38 cellular contexts compared by ENCODE assay signal in the genomic region with DNA sequence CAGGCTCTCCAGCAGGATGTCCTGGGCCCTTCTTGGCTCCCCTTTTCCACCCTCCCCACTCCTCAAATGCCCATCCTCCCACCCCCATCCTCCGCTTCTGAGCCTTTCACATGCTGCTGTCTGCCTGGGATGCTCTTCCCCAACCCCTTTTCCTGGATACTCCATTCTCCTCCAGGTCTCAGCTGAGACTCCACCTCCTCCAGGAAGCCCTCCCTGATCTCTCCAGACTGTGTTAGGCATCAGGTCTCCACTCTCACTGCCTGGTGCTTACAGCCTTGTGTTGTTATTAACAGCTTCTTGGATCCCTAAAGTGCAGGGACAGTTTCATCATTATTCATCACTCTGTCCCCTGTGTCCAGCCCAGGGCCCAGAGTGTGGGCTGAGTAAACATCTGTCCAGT. TPM values are rescaled to one million over a fixed set of nuclear protein-coding genes. Genes with fewer than 3 reads are reported as not detected.
"Had no signal": no experiment of that assay in that cellular context is flagged by ENCODE, and none has a peak within 500 bp of the region (broad histone marks: within the 10 kb centered on the region; RNA-seq: fewer than 3 reads in every experiment).

No MANE protein-coding gene starts in this region.

- H3K27ac ChIP-seq: adrenal gland, cardiac muscle cell, esophagus muscularis mucosa, foreskin keratinocyte, heart right ventricle, left lung, lower lobe of right lung, thoracic aorta had no signal

- H3K4me1 ChIP-seq: foreskin keratinocyte had no signal

- H3K4me3 Mint-ChIP-seq: activated CD4-positive, alpha-beta memory T cell treated with anti-CD3 and anti-CD28 coated beads for 36 hours; activated CD4-positive, alpha-beta T cell treated with anti-CD3 and anti-CD28 coated beads, Interleukin-2, amount 10 ng/mL, durations not matched to agents 24 days and 14 days; activated naive CD4-positive, alpha-beta T cell treated with anti-CD3 and anti-CD28 coated beads for 36 hours; activated naive CD8-positive, alpha-beta T cell treated with anti-CD3 and anti-CD28 coated beads for 36 hours; activated T-helper 1 cell treated with anti-CD3 and anti-CD28 coated beads, Interleukin-12 subunit alpha, Interleukin-12 subunit beta, Interleukin-2, Interleukin-4 antibody, amounts not matched to agents 30 ng/mL and 10 ng/mL and 1 ng/mL, durations not matched to agents 14 hours and 24 hours and 36 hours; nephron progenitor cell; T-helper 1 cell treated with Interleukin-12 subunit alpha and Interleukin-12 subunit beta and Interleukin-4 antibody, amounts not matched to agents 30 μg/mL and 1 μg/mL, for 36 hours had no signal

- ATAC-seq: foreskin keratinocyte; heart right ventricle; left lung; lower lobe of right lung; mucosa of descending colon; right cardiac atrium; stimulated activated naive CD8-positive, alpha-beta T cell treated with anti-CD3 and anti-CD28 coated beads, Interleukin-15, Interleukin-2, amounts not matched to agents 100 U/mL and 50 U/mL, for 24 hours had no signal

- H3K36me3 ChIP-seq: adrenal gland, cardiac muscle cell, esophagus muscularis mucosa, heart right ventricle, left lung, lower lobe of right lung, thoracic aorta had no signal

- H3K9me3 Mint-ChIP-seq: activated CD4-positive, alpha-beta memory T cell treated with anti-CD3 and anti-CD28 coated beads for 36 hours; activated CD4-positive, alpha-beta T cell treated with anti-CD3 and anti-CD28 coated beads, Interleukin-2, amount 10 ng/mL, durations not matched to agents 24 days and 14 days; activated naive CD4-positive, alpha-beta T cell treated with anti-CD3 and anti-CD28 coated beads for 36 hours; activated naive CD8-positive, alpha-beta T cell treated with anti-CD3 and anti-CD28 coated beads for 36 hours; activated T-helper 1 cell treated with anti-CD3 and anti-CD28 coated beads, Interleukin-12 subunit alpha, Interleukin-12 subunit beta, Interleukin-2, Interleukin-4 antibody, amounts not matched to agents 30 ng/mL and 10 ng/mL and 1 ng/mL, durations not matched to agents 14 hours and 24 hours and 36 hours; nephron progenitor cell; T-helper 1 cell treated with Interleukin-12 subunit alpha and Interleukin-12 subunit beta and Interleukin-4 antibody, amounts not matched to agents 30 μg/mL and 1 μg/mL, for 36 hours had no signal

- H3K4me3 ChIP-seq: adrenal gland, cardiac muscle cell, esophagus muscularis mucosa, heart right ventricle, left lung, lower lobe of right lung, mucosa of descending colon, thoracic aorta had no signal

- H3K27me3 ChIP-seq: adrenal gland, cardiac muscle cell had no signal

- FAIRE-seq: urothelium cell line had no signal

- H3K9me3 ChIP-seq: adrenal gland, esophagus muscularis mucosa, heart right ventricle, left lung, lower lobe of right lung, mucosa of descending colon, thoracic aorta had no signal

- H3K36me3 Mint-ChIP-seq: activated CD4-positive, alpha-beta memory T cell treated with anti-CD3 and anti-CD28 coated beads for 36 hours; activated naive CD8-positive, alpha-beta T cell treated with anti-CD3 and anti-CD28 coated beads for 36 hours; brain; naive B cell had no signal

- DNase-seq: activated CD4-positive, alpha-beta memory T cell treated with anti-CD3 and anti-CD28 coated beads for 36 hours; activated CD4-positive, alpha-beta T cell treated with anti-CD3 and anti-CD28 coated beads, Interleukin-2, amount 10 ng/mL, durations not matched to agents 24 days and 14 days; activated CD4-positive, CD25-positive, alpha-beta regulatory T cell treated with anti-CD3 and anti-CD28 coated beads, Interleukin-2, amount 50 U/mL, for 72 hours; activated CD8-positive, alpha-beta memory T cell treated with anti-CD3 and anti-CD28 coated beads, Interleukin-2, amount 50 U/mL, for 4 hours; activated effector memory CD4-positive, alpha-beta T cell treated with anti-CD3 and anti-CD28 coated beads, Interleukin-2, amount 50 U/mL, for 16 hours; activated naive CD4-positive, alpha-beta T cell treated with anti-CD3 and anti-CD28 coated beads for 36 hours; activated naive CD8-positive, alpha-beta T cell treated with anti-CD3 and anti-CD28 coated beads for 36 hours; activated T-cell treated with anti-CD3 and anti-CD28 coated beads, Interleukin-2, amount 50 U/mL, for 1 hour; adrenal gland; cortex of kidney; effector CD4-positive, alpha-beta T cell; foreskin keratinocyte; heart right ventricle; kidney glomerular epithelial cell; left lung; lower lobe of right lung; naive B cell; nephron progenitor cell; nucleus accumbens; stimulated activated CD4-positive, alpha-beta T cell treated with anti-CD3 and anti-CD28 coated beads, Interleukin-12 subunit alpha, Interleukin-12 subunit beta, amount 100 ng/mL, for 4 hours; stimulated activated CD4-positive, alpha-beta T cell treated with anti-CD3 and anti-CD28 coated beads, Interleukin-4, amount 100 ng/mL, for 1 hour; stimulated activated naive CD8-positive, alpha-beta T cell treated with anti-CD3 and anti-CD28 coated beads, Interleukin-15, Interleukin-2, amounts not matched to agents 100 U/mL and 50 U/mL, for 24 hours; SW 1271; T1000; trophoblast cell had no signal

- H3K27ac Mint-ChIP-seq: activated CD4-positive, alpha-beta memory T cell treated with anti-CD3 and anti-CD28 coated beads for 36 hours; activated CD4-positive, alpha-beta T cell treated with anti-CD3 and anti-CD28 coated beads, Interleukin-2, amount 10 ng/mL, durations not matched to agents 24 days and 14 days; activated naive CD4-positive, alpha-beta T cell treated with anti-CD3 and anti-CD28 coated beads for 36 hours; activated naive CD8-positive, alpha-beta T cell treated with anti-CD3 and anti-CD28 coated beads for 36 hours; activated T-helper 1 cell treated with anti-CD3 and anti-CD28 coated beads, Interleukin-12 subunit alpha, Interleukin-12 subunit beta, Interleukin-2, Interleukin-4 antibody, amounts not matched to agents 30 ng/mL and 10 ng/mL and 1 ng/mL, durations not matched to agents 14 hours and 24 hours and 36 hours; nephron progenitor cell; T-helper 1 cell treated with Interleukin-12 subunit alpha and Interleukin-12 subunit beta and Interleukin-4 antibody, amounts not matched to agents 30 μg/mL and 1 μg/mL, for 36 hours had no signal

RNA-seq across cellular contexts. Expression of gene LAMC3, which starts 14.8 kb away (rescaled TPM):
- total RNA-seq: foreskin keratinocyte had no signal
- polyA plus RNA-seq: foreskin keratinocyte had no signal

RNA-seq across cellular contexts. Expression of gene FIBCD1, which starts 55.1 kb away (rescaled TPM):
- total RNA-seq: activated CD4-positive, alpha-beta memory T cell treated with anti-CD3 and anti-CD28 coated beads for 36 hours; activated CD4-positive, alpha-beta T cell treated with anti-CD3 and anti-CD28 coated beads, Interleukin-2, amount 10 ng/mL, durations not matched to agents 24 days and 14 days; activated CD8-positive, alpha-beta memory T cell treated with anti-CD3 and anti-CD28 coated beads for 36 hours; activated naive CD4-positive, alpha-beta T cell treated with anti-CD3 and anti-CD28 coated beads for 36 hours; activated naive CD8-positive, alpha-beta T cell treated with anti-CD3 and anti-CD28 coated beads for 36 hours; activated T-helper 1 cell treated with anti-CD3 and anti-CD28 coated beads, Interleukin-12 subunit alpha, Interleukin-12 subunit beta, Interleukin-2, Interleukin-4 antibody, amounts not matched to agents 30 ng/mL and 10 ng/mL and 1 ng/mL, durations not matched to agents 14 hours and 24 hours and 36 hours; aorta; mesenteric fat pad; skeletal muscle tissue; thoracic aorta had no signal
